ENCODE assay signal across 8 cellular contexts in the genomic region with DNA sequence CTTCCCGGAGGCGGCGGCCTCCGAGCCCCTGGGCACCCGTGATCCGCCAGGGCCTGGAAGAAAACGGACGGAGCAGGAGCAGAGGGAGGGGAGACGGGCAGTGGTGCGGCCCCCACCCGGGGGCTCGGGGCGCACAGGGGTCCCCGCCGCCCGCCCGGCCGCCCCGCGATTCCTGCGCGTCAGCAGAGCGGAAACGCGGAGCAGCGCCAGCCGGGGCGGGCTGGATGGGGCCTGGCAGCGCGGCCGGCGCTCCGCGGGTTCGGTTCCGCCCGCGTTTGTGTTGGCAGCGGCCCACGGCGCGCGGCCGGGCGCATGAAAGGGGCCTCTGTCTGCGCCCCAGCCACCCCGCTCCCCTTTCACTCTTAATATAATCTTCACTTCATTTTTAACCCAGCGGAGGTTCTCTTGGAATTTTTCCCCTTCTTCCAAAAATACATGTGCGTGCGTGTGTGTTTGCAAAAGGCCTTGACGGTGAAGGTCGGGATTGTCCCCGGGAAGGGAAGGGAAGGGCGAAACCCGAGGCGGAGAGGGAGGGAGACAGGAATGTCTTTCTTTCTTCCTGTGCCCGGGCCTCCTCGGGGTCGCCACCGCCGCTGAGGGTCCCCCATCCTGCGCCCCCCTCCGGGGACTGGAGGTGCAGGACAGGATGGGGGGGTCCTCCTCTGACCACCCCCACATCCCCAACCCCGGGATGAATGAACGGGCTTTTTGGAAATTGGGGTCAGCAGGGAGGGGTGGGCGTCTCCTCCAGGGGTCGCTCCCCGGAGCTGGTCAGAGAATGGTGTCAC. TPM values are rescaled to one million over a fixed set of nuclear protein-coding genes. Genes with fewer than 3 reads are reported as not detected.
"Had no signal": no experiment of that assay in that cellular context is flagged by ENCODE, and none has a peak within 500 bp of the region (broad histone marks: within the 10 kb centered on the region; RNA-seq: fewer than 3 reads in every experiment).

No MANE protein-coding gene starts in this region.

RNA-seq across cellular contexts. Expression of a gene that starts 49.6 kb away (rescaled TPM):
- total RNA-seq: activated CD4-positive, alpha-beta memory T cell treated with anti-CD3 and anti-CD28 coated beads, Interleukin-2, amount 10 ng/mL, durations not matched to agents 7 days and 5 days; activated CD8-positive, alpha-beta memory T cell treated with anti-CD3 and anti-CD28 coated beads, Interleukin-2, amount 10 ng/mL, durations not matched to agents 7 days and 5 days; activated naive CD8-positive, alpha-beta T cell treated with anti-CD3 and anti-CD28 coated beads for 36 hours; aorta; body of pancreas; bronchial epithelial cell; LHCN-M2; SJSA1 had no signal

RNA-seq across cellular contexts. Expression of a gene that starts 49.7 kb away (rescaled TPM):
- total RNA-seq: activated CD4-positive, alpha-beta memory T cell treated with anti-CD3 and anti-CD28 coated beads, Interleukin-2, amount 10 ng/mL, durations not matched to agents 7 days and 5 days; activated CD8-positive, alpha-beta memory T cell treated with anti-CD3 and anti-CD28 coated beads, Interleukin-2, amount 10 ng/mL, durations not matched to agents 7 days and 5 days; activated naive CD8-positive, alpha-beta T cell treated with anti-CD3 and anti-CD28 coated beads for 36 hours; bronchial epithelial cell; LHCN-M2; SJSA1 had no signal

RNA-seq across cellular contexts. Expression of a gene that starts 56.0 kb away (rescaled TPM):
- total RNA-seq: activated CD4-positive, alpha-beta memory T cell treated with anti-CD3 and anti-CD28 coated beads, Interleukin-2, amount 10 ng/mL, durations not matched to agents 7 days and 5 days; activated CD8-positive, alpha-beta memory T cell treated with anti-CD3 and anti-CD28 coated beads, Interleukin-2, amount 10 ng/mL, durations not matched to agents 7 days and 5 days had no signal
